Comparison of ENCODE assay signal across 2 cellular contexts in the genomic region with DNA sequence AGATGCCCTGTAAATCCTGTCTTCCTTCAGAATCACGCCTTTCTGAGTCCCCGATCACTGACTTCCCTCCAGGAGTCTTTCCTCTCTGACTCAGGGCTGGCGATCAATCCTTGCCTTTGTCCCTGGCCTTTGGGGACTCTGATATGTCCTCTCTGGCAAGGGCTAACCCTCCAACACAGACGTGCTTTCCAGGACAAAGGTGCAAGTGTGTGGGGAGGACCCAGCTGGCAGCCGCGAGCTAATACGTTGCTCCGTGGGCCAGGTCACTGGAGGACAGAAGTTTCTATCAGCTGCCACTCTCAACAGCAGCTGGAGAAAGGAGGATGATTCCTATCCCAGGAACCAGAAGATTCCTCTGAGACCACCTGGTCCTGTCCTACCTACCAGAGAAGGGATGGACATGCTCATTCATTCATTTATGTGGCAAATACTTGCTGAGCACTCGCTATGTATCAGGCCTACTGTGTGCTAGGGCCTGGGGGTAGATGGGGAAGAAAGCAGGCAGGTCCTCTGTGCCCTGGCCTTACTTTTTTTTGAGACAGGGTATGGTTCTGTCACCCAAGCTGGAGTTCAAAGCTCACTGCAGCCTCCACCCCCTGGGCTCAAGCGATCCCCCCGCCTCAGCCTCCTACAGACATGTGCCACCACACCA.
A peak's percentile ranks its signal among the peaks of the same experiment; 100 is the strongest.
TF ChIP-seq lines count a peak whose summit lies in the region.

No MANE protein-coding gene starts in this region.

TF ChIP-seq in IMR-90, 13 proteins besides CTCF, POLR2A, EP300 and RAD21:
- TF ChIP-seq NFE2L2 (IDR thresholded peaks at IDR 0.05; ENCODE audit: low read depth, low read length) (no peak), MXI1 (IDR thresholded peaks at IDR 0.05; ENCODE audit: borderline replicate concordance, low read depth, low read length) (no peak)

TF ChIP-seq in HepG2, 621 proteins besides CTCF, POLR2A, EP300 and RAD21 (continues in another document):
- TF ChIP-seq ZNF292 (CRISPR knock-in tag; IDR thresholded peaks at IDR 0.05; ENCODE audit: borderline replicate concordance, low read depth) (peak; percentile 48; the same call in 1 of the 2 replicates), BCL6 (CRISPR knock-in tag; IDR thresholded peaks at IDR 0.05) (peak; percentile 66; the same call in 1 of the 2 replicates), KLF13 (CRISPR knock-in tag; IDR thresholded peaks at IDR 0.05) (peak; percentile 69; the same call in 1 of the 2 replicates), ZNF350 (CRISPR knock-in tag; IDR thresholded peaks at IDR 0.05; ENCODE audit: borderline replicate concordance, low read depth) (peak; percentile 59; the same call in 1 of the 2 replicates), TCF7L2 (IDR thresholded peaks at IDR 0.05; ENCODE audit: low read depth, low read length) (no peak), HNF4A (CRISPR knock-in tag; IDR thresholded peaks at IDR 0.05) (peak; percentile 38), ZFX (CRISPR knock-in tag; IDR thresholded peaks at IDR 0.05; ENCODE audit: low read depth) (no peak), ZNF839 (CRISPR knock-in tag; IDR thresholded peaks at IDR 0.05; ENCODE audit: borderline replicate concordance) (0 out of 2 replicates have a peak, but pooled peaks have one; percentile 35), ZNF335 (CRISPR knock-in tag; IDR thresholded peaks at IDR 0.05) (no peak), TCF7 (IDR thresholded peaks at IDR 0.05; ENCODE audit: low read depth) (no peak), ZSCAN31 (CRISPR knock-in tag; IDR thresholded peaks at IDR 0.05; ENCODE audit: low read depth) (no peak), TBX2 (CRISPR knock-in tag; IDR thresholded peaks at IDR 0.05; ENCODE audit: borderline replicate concordance) (0 out of 2 replicates have a peak, but pooled peaks have one; percentile 14), ZNF260 (CRISPR knock-in tag; IDR thresholded peaks at IDR 0.05; ENCODE audit: borderline replicate concordance, low read depth) (no peak), ZNF253 (CRISPR knock-in tag; IDR thresholded peaks at IDR 0.05; ENCODE audit: borderline replicate concordance) (no peak), SAP130 (CRISPR knock-in tag; IDR thresholded peaks at IDR 0.05; ENCODE audit: low read depth) (0 out of 2 replicates have a peak, but pooled peaks have one; percentile 10), POLR2AphosphoS5 (IDR thresholded peaks at IDR 0.05; ENCODE audit: low read depth, low read length) (no peak), YEATS4 (CRISPR knock-in tag; IDR thresholded peaks at IDR 0.05; ENCODE audit: borderline replicate concordance) (0 out of 2 replicates have a peak, but pooled peaks have one; percentile 23), RXRB (CRISPR knock-in tag; IDR thresholded peaks at IDR 0.05; ENCODE audit: borderline replicate concordance) (peak; percentile 34; the same call in 1 of the 2 replicates), ZNF777 (CRISPR knock-in tag; IDR thresholded peaks at IDR 0.05) (peak; percentile 46; the same call in 1 of the 2 replicates), ARNT2 (CRISPR knock-in tag; IDR thresholded peaks at IDR 0.05; ENCODE audit: low read depth) (0 out of 2 replicates have a peak, but pooled peaks have one; percentile 32), SMYD3 (CRISPR knock-in tag; IDR thresholded peaks at IDR 0.05) (0 out of 2 replicates have a peak, but pooled peaks have one; percentile 40), RBFOX2 (IDR thresholded peaks at IDR 0.05; ENCODE audit: low read depth, low read length) (no peak), RARA (CRISPR knock-in tag; IDR thresholded peaks at IDR 0.05) (0 out of 2 replicates have a peak, but pooled peaks have one; percentile 13)
- TF ChIP-seq, protein P1, sequence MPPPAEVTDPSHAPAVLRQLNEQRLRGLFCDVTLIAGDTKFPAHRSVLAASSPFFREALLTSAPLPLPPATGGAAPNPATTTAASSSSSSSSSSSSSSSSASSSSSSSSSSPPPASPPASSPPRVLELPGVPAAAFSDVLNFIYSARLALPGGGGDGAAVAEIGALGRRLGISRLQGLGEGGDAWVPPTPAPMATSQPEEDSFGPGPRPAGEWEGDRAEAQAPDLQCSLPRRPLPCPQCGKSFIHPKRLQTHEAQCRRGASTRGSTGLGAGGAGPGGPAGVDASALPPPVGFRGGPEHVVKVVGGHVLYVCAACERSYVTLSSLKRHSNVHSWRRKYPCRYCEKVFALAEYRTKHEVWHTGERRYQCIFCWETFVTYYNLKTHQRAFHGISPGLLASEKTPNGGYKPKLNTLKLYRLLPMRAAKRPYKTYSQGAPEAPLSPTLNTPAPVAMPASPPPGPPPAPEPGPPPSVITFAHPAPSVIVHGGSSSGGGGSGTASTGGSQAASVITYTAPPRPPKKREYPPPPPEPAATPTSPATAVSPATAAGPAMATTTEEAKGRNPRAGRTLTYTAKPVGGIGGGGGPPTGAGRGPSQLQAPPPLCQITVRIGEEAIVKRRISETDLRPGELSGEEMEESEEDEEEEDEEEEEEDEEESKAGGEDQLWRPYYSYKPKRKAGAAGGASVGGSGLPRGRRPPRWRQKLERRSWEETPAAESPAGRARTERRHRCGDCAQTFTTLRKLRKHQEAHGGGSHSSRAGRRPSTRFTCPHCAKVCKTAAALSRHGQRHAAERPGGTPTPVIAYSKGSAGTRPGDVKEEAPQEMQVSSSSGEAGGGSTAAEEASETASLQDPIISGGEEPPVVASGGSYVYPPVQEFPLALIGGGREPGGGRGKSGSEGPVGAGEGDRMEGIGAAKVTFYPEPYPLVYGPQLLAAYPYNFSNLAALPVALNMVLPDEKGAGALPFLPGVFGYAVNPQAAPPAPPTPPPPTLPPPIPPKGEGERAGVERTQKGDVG (CRISPR knock-in tag; IDR thresholded peaks at IDR 0.05; ENCODE audit: borderline replicate concordance): peak; percentile 72; the same call in 1 of the 2 replicates
- TF ChIP-seq, protein P2, sequence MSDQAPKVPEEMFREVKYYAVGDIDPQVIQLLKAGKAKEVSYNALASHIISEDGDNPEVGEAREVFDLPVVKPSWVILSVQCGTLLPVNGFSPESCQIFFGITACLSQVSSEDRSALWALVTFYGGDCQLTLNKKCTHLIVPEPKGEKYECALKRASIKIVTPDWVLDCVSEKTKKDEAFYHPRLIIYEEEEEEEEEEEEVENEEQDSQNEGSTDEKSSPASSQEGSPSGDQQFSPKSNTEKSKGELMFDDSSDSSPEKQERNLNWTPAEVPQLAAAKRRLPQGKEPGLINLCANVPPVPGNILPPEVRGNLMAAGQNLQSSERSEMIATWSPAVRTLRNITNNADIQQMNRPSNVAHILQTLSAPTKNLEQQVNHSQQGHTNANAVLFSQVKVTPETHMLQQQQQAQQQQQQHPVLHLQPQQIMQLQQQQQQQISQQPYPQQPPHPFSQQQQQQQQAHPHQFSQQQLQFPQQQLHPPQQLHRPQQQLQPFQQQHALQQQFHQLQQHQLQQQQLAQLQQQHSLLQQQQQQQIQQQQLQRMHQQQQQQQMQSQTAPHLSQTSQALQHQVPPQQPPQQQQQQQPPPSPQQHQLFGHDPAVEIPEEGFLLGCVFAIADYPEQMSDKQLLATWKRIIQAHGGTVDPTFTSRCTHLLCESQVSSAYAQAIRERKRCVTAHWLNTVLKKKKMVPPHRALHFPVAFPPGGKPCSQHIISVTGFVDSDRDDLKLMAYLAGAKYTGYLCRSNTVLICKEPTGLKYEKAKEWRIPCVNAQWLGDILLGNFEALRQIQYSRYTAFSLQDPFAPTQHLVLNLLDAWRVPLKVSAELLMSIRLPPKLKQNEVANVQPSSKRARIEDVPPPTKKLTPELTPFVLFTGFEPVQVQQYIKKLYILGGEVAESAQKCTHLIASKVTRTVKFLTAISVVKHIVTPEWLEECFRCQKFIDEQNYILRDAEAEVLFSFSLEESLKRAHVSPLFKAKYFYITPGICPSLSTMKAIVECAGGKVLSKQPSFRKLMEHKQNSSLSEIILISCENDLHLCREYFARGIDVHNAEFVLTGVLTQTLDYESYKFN (CRISPR knock-in tag; conservative IDR thresholded peaks at IDR 0.05): peak; percentile 32; the same call in 1 of the 2 replicates
- TF ChIP-seq, protein P3, sequence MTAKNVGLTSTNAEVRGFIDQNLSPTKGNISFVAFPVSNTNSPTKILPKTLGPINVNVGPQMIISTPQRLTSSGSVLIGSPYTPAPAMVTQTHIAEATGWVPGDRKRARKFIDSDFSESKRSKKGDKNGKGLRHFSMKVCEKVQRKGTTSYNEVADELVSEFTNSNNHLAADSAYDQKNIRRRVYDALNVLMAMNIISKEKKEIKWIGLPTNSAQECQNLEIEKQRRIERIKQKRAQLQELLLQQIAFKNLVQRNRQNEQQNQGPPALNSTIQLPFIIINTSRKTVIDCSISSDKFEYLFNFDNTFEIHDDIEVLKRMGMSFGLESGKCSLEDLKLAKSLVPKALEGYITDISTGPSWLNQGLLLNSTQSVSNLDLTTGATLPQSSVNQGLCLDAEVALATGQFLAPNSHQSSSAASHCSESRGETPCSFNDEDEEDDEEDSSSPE (CRISPR knock-in tag; IDR thresholded peaks at IDR 0.05): no peak
- TF ChIP-seq, protein P4, sequence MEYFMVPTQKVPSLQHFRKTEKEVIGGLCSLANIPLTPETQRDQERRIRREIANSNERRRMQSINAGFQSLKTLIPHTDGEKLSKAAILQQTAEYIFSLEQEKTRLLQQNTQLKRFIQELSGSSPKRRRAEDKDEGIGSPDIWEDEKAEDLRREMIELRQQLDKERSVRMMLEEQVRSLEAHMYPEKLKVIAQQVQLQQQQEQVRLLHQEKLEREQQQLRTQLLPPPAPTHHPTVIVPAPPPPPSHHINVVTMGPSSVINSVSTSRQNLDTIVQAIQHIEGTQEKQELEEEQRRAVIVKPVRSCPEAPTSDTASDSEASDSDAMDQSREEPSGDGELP (IDR thresholded peaks at IDR 0.05; ENCODE audit: borderline replicate concordance, low read depth): peak; percentile 66; the same call in 1 of the 2 replicates
- TF ChIP-seq, protein P5, sequence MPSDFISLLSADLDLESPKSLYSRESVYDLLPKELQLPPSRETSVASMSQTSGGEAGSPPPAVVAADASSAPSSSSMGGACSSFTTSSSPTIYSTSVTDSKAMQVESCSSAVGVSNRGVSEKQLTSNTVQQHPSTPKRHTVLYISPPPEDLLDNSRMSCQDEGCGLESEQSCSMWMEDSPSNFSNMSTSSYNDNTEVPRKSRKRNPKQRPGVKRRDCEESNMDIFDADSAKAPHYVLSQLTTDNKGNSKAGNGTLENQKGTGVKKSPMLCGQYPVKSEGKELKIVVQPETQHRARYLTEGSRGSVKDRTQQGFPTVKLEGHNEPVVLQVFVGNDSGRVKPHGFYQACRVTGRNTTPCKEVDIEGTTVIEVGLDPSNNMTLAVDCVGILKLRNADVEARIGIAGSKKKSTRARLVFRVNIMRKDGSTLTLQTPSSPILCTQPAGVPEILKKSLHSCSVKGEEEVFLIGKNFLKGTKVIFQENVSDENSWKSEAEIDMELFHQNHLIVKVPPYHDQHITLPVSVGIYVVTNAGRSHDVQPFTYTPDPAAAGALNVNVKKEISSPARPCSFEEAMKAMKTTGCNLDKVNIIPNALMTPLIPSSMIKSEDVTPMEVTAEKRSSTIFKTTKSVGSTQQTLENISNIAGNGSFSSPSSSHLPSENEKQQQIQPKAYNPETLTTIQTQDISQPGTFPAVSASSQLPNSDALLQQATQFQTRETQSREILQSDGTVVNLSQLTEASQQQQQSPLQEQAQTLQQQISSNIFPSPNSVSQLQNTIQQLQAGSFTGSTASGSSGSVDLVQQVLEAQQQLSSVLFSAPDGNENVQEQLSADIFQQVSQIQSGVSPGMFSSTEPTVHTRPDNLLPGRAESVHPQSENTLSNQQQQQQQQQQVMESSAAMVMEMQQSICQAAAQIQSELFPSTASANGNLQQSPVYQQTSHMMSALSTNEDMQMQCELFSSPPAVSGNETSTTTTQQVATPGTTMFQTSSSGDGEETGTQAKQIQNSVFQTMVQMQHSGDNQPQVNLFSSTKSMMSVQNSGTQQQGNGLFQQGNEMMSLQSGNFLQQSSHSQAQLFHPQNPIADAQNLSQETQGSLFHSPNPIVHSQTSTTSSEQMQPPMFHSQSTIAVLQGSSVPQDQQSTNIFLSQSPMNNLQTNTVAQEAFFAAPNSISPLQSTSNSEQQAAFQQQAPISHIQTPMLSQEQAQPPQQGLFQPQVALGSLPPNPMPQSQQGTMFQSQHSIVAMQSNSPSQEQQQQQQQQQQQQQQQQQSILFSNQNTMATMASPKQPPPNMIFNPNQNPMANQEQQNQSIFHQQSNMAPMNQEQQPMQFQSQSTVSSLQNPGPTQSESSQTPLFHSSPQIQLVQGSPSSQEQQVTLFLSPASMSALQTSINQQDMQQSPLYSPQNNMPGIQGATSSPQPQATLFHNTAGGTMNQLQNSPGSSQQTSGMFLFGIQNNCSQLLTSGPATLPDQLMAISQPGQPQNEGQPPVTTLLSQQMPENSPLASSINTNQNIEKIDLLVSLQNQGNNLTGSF (CRISPR knock-in tag; IDR thresholded peaks at IDR 0.05): no peak
- TF ChIP-seq, protein P6, sequence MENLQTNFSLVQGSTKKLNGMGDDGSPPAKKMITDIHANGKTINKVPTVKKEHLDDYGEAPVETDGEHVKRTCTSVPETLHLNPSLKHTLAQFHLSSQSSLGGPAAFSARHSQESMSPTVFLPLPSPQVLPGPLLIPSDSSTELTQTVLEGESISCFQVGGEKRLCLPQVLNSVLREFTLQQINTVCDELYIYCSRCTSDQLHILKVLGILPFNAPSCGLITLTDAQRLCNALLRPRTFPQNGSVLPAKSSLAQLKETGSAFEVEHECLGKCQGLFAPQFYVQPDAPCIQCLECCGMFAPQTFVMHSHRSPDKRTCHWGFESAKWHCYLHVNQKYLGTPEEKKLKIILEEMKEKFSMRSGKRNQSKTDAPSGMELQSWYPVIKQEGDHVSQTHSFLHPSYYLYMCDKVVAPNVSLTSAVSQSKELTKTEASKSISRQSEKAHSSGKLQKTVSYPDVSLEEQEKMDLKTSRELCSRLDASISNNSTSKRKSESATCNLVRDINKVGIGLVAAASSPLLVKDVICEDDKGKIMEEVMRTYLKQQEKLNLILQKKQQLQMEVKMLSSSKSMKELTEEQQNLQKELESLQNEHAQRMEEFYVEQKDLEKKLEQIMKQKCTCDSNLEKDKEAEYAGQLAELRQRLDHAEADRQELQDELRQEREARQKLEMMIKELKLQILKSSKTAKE (CRISPR knock-in tag; IDR thresholded peaks at IDR 0.05; ENCODE audit: borderline replicate concordance): no peak
- TF ChIP-seq, protein P7, sequence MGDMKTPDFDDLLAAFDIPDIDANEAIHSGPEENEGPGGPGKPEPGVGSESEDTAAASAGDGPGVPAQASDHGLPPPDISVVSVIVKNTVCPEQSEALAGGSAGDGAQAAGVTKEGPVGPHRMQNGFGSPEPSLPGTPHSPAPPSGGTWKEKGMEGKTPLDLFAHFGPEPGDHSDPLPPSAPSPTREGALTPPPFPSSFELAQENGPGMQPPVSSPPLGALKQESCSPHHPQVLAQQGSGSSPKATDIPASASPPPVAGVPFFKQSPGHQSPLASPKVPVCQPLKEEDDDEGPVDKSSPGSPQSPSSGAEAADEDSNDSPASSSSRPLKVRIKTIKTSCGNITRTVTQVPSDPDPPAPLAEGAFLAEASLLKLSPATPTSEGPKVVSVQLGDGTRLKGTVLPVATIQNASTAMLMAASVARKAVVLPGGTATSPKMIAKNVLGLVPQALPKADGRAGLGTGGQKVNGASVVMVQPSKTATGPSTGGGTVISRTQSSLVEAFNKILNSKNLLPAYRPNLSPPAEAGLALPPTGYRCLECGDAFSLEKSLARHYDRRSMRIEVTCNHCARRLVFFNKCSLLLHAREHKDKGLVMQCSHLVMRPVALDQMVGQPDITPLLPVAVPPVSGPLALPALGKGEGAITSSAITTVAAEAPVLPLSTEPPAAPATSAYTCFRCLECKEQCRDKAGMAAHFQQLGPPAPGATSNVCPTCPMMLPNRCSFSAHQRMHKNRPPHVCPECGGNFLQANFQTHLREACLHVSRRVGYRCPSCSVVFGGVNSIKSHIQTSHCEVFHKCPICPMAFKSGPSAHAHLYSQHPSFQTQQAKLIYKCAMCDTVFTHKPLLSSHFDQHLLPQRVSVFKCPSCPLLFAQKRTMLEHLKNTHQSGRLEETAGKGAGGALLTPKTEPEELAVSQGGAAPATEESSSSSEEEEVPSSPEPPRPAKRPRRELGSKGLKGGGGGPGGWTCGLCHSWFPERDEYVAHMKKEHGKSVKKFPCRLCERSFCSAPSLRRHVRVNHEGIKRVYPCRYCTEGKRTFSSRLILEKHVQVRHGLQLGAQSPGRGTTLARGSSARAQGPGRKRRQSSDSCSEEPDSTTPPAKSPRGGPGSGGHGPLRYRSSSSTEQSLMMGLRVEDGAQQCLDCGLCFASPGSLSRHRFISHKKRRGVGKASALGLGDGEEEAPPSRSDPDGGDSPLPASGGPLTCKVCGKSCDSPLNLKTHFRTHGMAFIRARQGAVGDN (CRISPR knock-in tag; IDR thresholded peaks at IDR 0.05): peak; percentile 63
